In genomic region chr2:119421304-119421703, GRCh38 we compare ENCODE assay signal across 1 cellular context.
TF ChIP-seq lines count a peak whose summit lies in the region.

No MANE protein-coding gene starts in this region.

TF ChIP-seq in HEK293, 187 proteins besides CTCF, POLR2A, EP300 and RAD21 (continued from another document):
- TF ChIP-seq, protein P1, sequence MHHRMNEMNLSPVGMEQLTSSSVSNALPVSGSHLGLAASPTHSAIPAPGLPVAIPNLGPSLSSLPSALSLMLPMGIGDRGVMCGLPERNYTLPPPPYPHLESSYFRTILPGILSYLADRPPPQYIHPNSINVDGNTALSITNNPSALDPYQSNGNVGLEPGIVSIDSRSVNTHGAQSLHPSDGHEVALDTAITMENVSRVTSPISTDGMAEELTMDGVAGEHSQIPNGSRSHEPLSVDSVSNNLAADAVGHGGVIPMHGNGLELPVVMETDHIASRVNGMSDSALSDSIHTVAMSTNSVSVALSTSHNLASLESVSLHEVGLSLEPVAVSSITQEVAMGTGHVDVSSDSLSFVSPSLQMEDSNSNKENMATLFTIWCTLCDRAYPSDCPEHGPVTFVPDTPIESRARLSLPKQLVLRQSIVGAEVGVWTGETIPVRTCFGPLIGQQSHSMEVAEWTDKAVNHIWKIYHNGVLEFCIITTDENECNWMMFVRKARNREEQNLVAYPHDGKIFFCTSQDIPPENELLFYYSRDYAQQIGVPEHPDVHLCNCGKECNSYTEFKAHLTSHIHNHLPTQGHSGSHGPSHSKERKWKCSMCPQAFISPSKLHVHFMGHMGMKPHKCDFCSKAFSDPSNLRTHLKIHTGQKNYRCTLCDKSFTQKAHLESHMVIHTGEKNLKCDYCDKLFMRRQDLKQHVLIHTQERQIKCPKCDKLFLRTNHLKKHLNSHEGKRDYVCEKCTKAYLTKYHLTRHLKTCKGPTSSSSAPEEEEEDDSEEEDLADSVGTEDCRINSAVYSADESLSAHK (tag by site-specific recombination; IDR thresholded peaks at IDR 0.05), result no peak
- TF ChIP-seq, protein P2, sequence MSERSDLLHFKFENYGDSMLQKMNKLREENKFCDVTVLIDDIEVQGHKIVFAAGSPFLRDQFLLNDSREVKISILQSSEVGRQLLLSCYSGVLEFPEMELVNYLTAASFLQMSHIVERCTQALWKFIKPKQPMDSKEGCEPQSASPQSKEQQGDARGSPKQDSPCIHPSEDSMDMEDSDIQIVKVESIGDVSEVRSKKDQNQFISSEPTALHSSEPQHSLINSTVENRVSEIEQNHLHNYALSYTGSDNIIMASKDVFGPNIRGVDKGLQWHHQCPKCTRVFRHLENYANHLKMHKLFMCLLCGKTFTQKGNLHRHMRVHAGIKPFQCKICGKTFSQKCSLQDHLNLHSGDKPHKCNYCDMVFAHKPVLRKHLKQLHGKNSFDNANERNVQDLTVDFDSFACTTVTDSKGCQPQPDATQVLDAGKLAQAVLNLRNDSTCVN (tag by site-specific recombination; optimal IDR thresholded peaks at IDR 0.05), result no peak
- peak; percentile 95 for TF ChIP-seq SETDB1 (IDR thresholded peaks at IDR 0.05; ENCODE audit: insufficient read length, low read length)
